ENCODE assay signal across 9 cellular contexts in the genomic region with DNA sequence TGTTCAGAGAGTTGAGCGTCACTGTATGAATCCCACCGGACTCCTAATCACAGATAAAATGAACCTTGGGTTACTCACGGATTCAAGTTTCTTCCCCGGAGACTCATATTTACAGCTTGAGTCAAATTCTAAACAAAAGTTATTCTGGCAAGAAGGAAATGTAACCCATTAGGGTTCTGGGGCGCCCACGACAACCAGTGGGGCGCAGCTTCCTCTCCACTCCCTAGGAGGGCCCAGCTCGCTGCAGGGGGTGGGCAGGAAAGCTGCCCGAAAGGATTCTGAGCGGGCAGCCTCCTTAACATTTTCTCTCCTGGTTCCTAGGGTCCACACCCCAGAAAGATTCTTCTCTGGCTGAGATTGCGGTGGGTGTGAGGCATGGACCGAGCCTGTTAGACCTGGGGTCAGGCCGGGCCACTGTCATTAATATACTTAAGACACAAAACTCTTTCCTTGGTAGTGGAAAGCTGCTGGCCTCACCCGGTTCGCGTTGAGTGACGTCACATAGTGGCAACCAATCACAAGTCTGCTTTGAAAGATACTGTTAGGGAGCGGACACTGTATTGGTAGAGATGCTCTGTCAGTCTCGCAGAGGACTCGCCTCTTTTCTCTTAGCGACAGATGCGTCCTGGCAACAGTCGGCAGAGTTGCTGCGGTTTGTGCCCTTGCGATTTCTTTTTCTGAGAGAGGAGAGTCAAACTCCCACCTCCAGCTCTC. TPM values are rescaled to one million over a fixed set of nuclear protein-coding genes. Genes with fewer than 3 reads are reported as not detected.
A peak's percentile ranks its signal among the peaks of the same experiment; 100 is the strongest.
DNase-seq lines count a peak whose midpoint lies in the region; ATAC-seq and TF ChIP-seq lines count a peak whose summit lies in the region.
"Had no signal": no experiment of that assay in that cellular context is flagged by ENCODE, and none has a peak within 500 bp of the region (broad histone marks: within the 10 kb centered on the region; RNA-seq: fewer than 3 reads in every experiment).

No MANE protein-coding gene starts in this region.

- H3K4me1 ChIP-seq in mesodermal cell (ENCODE audit: control insufficient read depth, insufficient read depth, low read length, poor library complexity, severe bottlenecking): no peaks in the 10 kb centered on the region
- H3K4me1 ChIP-seq: HAP-1 had no signal

- peaks cover 8% of the 10 kb centered on the region for H3K4me1 Mint-ChIP-seq in endothelial cell (ENCODE audit: unreplicated experiment)

- peak overlapping the region; percentile 93 for H3K4me3 Mint-ChIP-seq in endothelial cell (ENCODE audit: unreplicated experiment)

- H3K4me3 ChIP-seq in AG09309 (ENCODE audit: control insufficient read depth, low read depth, low read length): peak overlapping the region; percentile 57
- peak overlapping the region; percentile 38 for H3K4me3 ChIP-seq in mesodermal cell (ENCODE audit: extremely low read depth, insufficient read depth, low read length, poor library complexity, severe bottlenecking)
- H3K4me3 ChIP-seq: HAP-1 had no signal

- H3K27me3 Mint-ChIP-seq in endothelial cell (ENCODE audit: unreplicated experiment): peaks cover 3% of the 10 kb centered on the region

- WGBS in mesodermal cell (ENCODE audit: insufficient coverage in 2 of 2), 2 experiments: 12 to 15% methylated on average over 13 to 17 of the region's 25 CpGs

- H3K27ac Mint-ChIP-seq in endothelial cell (ENCODE audit: unreplicated experiment): peak overlapping the region; percentile 97

- no peaks in the 10 kb centered on the region for H3K9me3 ChIP-seq in mesodermal cell (ENCODE audit: control insufficient read depth, low read length)
- H3K9me3 ChIP-seq: HAP-1 had no signal

- peak overlapping the region; percentile 63 for H3K27ac ChIP-seq in mesodermal cell (ENCODE audit: low read depth, low read length, severe bottlenecking)

- peak; percentile 93 for DNase-seq in AG09309 (ENCODE audit: low read depth)
- DNase-seq in NCI-H774 (lab: John Stamatoyannopoulos, UW): peak; percentile 95
- DNase-seq in activated CD8-positive, alpha-beta memory T cell treated with anti-CD3 and anti-CD28 coated beads for 48 hours (ENCODE audit: low read depth in 2 of 3, low spot score in 2 of 3): peak; percentile 49 to 57 (median 54)
- DNase-seq in endothelial cell (ENCODE audit: low spot score): peak; percentile 87
- DNase-seq in stimulated activated CD8-positive, alpha-beta memory T cell treated with anti-CD3 and anti-CD28 coated beads, Interleukin-15, amount 100 ng/mL, for 24 hours (ENCODE audit: low read depth): peak; percentile 27

- TF ChIP-seq CTCF in AG09309 (IDR thresholded peaks at IDR 0.05; ENCODE audit: control insufficient read depth, insufficient read depth, low read depth, low read length, missing control alignments) (no peak), endothelial cell (IDR thresholded peaks at IDR 0.05; ENCODE audit: unreplicated experiment) (no peak)

- no peaks in the 10 kb centered on the region for H3K36me3 ChIP-seq in mesodermal cell (ENCODE audit: control insufficient read depth, insufficient read depth, low read length)
- H3K36me3 ChIP-seq: HAP-1 had no signal

- no peaks in the 10 kb centered on the region for H3K36me3 Mint-ChIP-seq in endothelial cell (ENCODE audit: low read depth, unreplicated experiment)

- ATAC-seq in GM19043 (IDR thresholded peaks at IDR 0.05; ENCODE audit: low read depth, unreplicated experiment) (peak; percentile 99), HG03378 (IDR thresholded peaks at IDR 0.05; ENCODE audit: unreplicated experiment) (peak; percentile 100)

- H3K9me3 Mint-ChIP-seq in endothelial cell (ENCODE audit: unreplicated experiment): no peaks in the 10 kb centered on the region

RNA-seq across cellular contexts. Expression of a gene that starts 13.6 kb away (rescaled TPM):
- 0.90 TPM for total RNA-seq in endothelial cell (ENCODE audit: unreplicated experiment)
- polyA plus RNA-seq in mesodermal cell (2013, experiment 1 of 2): 3.6 TPM
- polyA plus RNA-seq in mesodermal cell (2013, experiment 2 of 2): 7.8 TPM

Comparison
In these comparisons a context has a peak if more than half of its experiments do, and no peak if none do; other contexts are left out.
1. Peak in every context shown above with its lines: DNase-seq, ATAC-seq, H3K4me3 ChIP-seq and H3K27ac ChIP-seq.
2. DNase-seq: peak in every context shown above with its lines; median percentile 95 in NCI-H774; 93 in AG09309; 87 in endothelial cell; 54 in activated CD8-positive, alpha-beta memory T cell treated with anti-CD3 and anti-CD28 coated beads for 48 hours; 27 in stimulated activated CD8-positive, alpha-beta memory T cell treated with anti-CD3 and anti-CD28 coated beads, Interleukin-15, amount 100 ng/mL, for 24 hours.